21 cellular contexts compared by ENCODE assay signal in the genomic region with DNA sequence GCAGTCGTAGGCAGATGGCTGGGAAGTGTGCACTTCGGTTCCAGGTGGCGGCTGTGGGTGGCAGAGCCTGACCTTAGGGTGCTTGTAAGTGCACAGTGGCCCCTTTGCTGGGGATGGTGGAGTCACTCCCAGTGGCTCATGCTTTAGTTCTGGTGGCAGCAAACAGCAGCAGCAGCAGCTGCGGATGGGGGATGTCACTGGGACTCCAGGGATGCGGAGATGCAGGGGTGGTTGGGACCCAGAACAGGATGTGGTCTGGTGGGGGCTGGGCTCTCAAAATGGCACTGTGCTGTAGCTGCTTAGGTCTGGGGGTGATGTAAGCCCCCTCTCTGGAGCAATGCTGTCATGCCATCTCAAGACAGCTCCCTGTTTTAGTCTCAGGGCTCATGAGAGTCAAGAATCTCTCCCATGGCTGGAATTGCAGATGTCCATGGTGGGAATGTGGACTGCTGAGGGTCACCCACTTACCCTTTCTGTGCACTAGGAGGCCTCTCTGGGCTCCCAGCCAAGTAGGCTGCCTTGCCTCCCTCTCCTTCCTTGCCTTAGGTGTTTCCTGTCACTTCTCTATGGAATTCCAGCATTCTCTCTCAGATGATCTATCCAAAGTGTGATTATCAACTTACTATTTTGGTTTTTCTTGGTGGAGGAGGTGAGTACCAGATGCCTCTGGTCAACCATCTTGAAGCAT.
DNase-seq lines count a peak whose midpoint lies in the region; ATAC-seq and TF ChIP-seq lines count a peak whose summit lies in the region.
"Had no signal": no experiment of that assay in that cellular context is flagged by ENCODE, and none has a peak within 500 bp of the region (broad histone marks: within the 10 kb centered on the region; RNA-seq: fewer than 3 reads in every experiment).

No MANE protein-coding gene starts in this region.

- peaks cover 2% of the 10 kb centered on the region for H3K27me3 Mint-ChIP-seq in endodermal cell (ENCODE audit: insufficient read depth)

- no peak for ATAC-seq in foreskin keratinocyte
- no peak for ATAC-seq in GM18870 (IDR thresholded peaks at IDR 0.05; ENCODE audit: unreplicated experiment)
- ATAC-seq in HG03097 (IDR thresholded peaks at IDR 0.05; ENCODE audit: low FRiP score, unreplicated experiment) = no peak
- ATAC-seq: Panc1 had no signal

- no peak overlapping the region for H3K27ac Mint-ChIP-seq in endodermal cell
- H3K27ac Mint-ChIP-seq: CD4-positive, alpha-beta T cell; T-helper 2 cell treated with Interferon-gamma antibody and Interleukin-4, amounts not matched to agents 5 μg/mL and 100 μg/mL, for 36 hours had no signal

- no peak overlapping the region for H3K4me3 Mint-ChIP-seq in endodermal cell
- H3K4me3 Mint-ChIP-seq: CD4-positive, alpha-beta T cell; T-helper 2 cell treated with Interferon-gamma antibody and Interleukin-4, amounts not matched to agents 5 μg/mL and 100 μg/mL, for 36 hours had no signal

- H3K36me3 ChIP-seq in endodermal cell (ENCODE audit: control insufficient read depth, insufficient read depth, low read length) = no peaks in the 10 kb centered on the region
- H3K36me3 ChIP-seq: suprapubic skin had no signal

- no peaks in the 10 kb centered on the region for H3K4me1 Mint-ChIP-seq in endodermal cell

- no peaks in the 10 kb centered on the region for H3K4me1 ChIP-seq in foreskin keratinocyte
- no peaks in the 10 kb centered on the region for H3K4me1 ChIP-seq in endodermal cell (ENCODE audit: control insufficient read depth, insufficient read depth, low read length)
- H3K4me1 ChIP-seq: suprapubic skin had no signal

- H3K27me3 ChIP-seq in foreskin keratinocyte (peaks cover 18% of the 10 kb centered on the region), endodermal cell (ENCODE audit: control insufficient read depth, insufficient read depth, low read length, poor library complexity, severe bottlenecking) (no peaks in the 10 kb centered on the region)

- H3K9ac ChIP-seq in endodermal cell (ENCODE audit: extremely low read depth, low read length, poor library complexity, severe bottlenecking) = no peak overlapping the region

- H3K4me3 ChIP-seq in AG10803 (ENCODE audit: low read length) = no peak overlapping the region
- H3K4me3 ChIP-seq in endodermal cell (ENCODE audit: low read length) = no peak overlapping the region
- H3K4me3 ChIP-seq: SK-N-MC, suprapubic skin had no signal

- H3K9me3 ChIP-seq in endodermal cell (ENCODE audit: control insufficient read depth, low read length) = peaks cover 11% of the 10 kb centered on the region
- H3K9me3 ChIP-seq: suprapubic skin had no signal

- 0 out of 2 replicates have a peak, but pooled peaks have one; percentile 4 for TF ChIP-seq CTCF in AG10803 (conservative IDR thresholded peaks at IDR 0.05; ENCODE audit: low read length)
- TF ChIP-seq CTCF in foreskin keratinocyte (conservative IDR thresholded peaks at IDR 0.05) = peak; percentile 31
- no peak for TF ChIP-seq CTCF in endodermal cell (conservative IDR thresholded peaks at IDR 0.05)

- no peak overlapping the region for H3K27ac ChIP-seq in foreskin keratinocyte
- no peak overlapping the region for H3K27ac ChIP-seq in endodermal cell (ENCODE audit: low read depth, low read length)
- H3K27ac ChIP-seq: SK-N-MC, suprapubic skin had no signal

- 95 to 100% methylated on average over 2 to 5 of the region's 5 CpGs for WGBS in endodermal cell (ENCODE audit: insufficient coverage in 1 of 2, insufficient read length in 1 of 2), 2 experiments

- peaks cover 9% of the 10 kb centered on the region for H3K9me3 Mint-ChIP-seq in endodermal cell

- no peaks in the 10 kb centered on the region for H3K36me3 Mint-ChIP-seq in endodermal cell (ENCODE audit: low read depth)

- no peak for DNase-seq in AG10803 (ENCODE audit: low read depth)
- peak; percentile 52 for DNase-seq in HT1080 (ENCODE audit: low read depth)
- peak; percentile 20 for DNase-seq in amniotic epithelial cell (ENCODE audit: low read depth)
- peak in 1 of 2 donors; percentile 43 for DNase-seq in foreskin keratinocyte
- no peak for DNase-seq in RKO (ENCODE audit: low spot score)
- DNase-seq in endodermal cell = no peak
- DNase-seq: ACHN; CD4-positive, alpha-beta T cell; effector CD8-positive, alpha-beta T cell; head of caudate nucleus; Kasumi-1; NCI-H1092 treated with DMSO at 0.1 percent for 48 hours; NCI-H2107; NCI-H82; retina had no signal

Comparison
In these comparisons a context has a peak if more than half of its experiments do, and no peak if none do; other contexts are left out.
1. DNase-seq: peak in HT1080 (single experiment) and amniotic epithelial cell (single experiment); none in AG10803 (single experiment), RKO (single experiment) and endodermal cell (single experiment).